Comparison of ENCODE assay signal across 8 cellular contexts in the genomic region with DNA sequence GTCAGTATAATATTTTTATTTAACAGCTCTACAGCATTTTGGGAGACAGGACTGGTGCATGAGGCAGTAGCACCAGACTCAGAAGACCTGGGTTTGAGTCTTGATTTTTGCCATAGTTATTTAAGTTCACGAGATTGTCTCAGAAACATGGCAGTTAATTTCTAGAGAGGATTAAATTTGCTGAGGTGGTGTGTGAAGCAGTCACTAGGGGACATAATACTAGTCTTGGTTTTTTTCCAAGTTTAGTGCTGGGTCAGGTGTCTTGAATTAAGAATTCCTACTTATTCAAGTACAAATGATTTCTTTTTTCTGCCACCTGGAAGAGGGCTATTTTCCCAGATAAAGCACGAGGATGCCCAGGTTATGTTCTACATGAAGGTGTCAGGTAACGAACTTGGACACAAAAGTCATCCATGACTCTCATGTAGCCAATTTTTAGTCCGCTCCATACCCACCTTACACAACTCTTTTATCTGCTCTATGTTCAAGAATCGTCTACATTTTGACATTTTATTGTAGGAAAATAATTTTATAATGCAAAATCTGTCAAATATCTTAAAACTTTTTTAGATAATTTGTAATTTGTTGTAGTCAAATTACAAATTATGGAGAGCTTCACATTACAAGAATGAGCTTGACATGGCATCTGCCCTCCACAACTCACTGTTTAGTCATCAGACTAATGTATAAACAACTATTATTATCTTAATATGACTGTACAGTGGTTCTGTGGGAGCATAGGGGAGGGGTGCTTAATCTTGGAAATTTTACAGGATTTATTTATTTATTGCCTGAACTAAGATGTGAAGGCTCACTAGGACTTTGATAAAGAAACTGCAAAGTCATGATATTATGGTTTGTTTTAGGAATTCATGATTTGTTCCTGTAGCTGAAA. TPM values are rescaled to one million over a fixed set of nuclear protein-coding genes. Genes with fewer than 3 reads are reported as not detected.
A peak's percentile ranks its signal among the peaks of the same experiment; 100 is the strongest.
DNase-seq lines count a peak whose midpoint lies in the region; ATAC-seq, FAIRE-seq and TF ChIP-seq lines count a peak whose summit lies in the region.

No MANE protein-coding gene starts in this region.

- no peak for TF ChIP-seq RAD21 in A549 (conservative IDR thresholded peaks at IDR 0.05 in 1 of 2, IDR thresholded peaks at IDR 0.05 in 1 of 2)

- 26% methylated on average over 5 of the region's 5 CpGs for WGBS in A549 (ENCODE audit: missing lambda C conversion rate)
- 26 to 29% methylated on average over 5 of the region's 5 CpGs for WGBS in esophagus, 2 donors
- 25% methylated on average over 5 of the region's 5 CpGs for WGBS in pancreas, 2 donors

- no peaks in the 10 kb centered on the region for H3K27me3 ChIP-seq in SJCRH30
- no peaks in the 10 kb centered on the region for H3K27me3 ChIP-seq in esophagus (ENCODE audit: control insufficient read depth in 1 of 2, insufficient read depth in 2 of 2, low read length in 2 of 2)
- H3K27me3 ChIP-seq in pancreas: no peaks in the 10 kb centered on the region

- H3K4me3 ChIP-seq in A549 (peak overlapping the region; percentile 91), GM12865 (ENCODE audit: low read depth, low read length) (peak overlapping the region; percentile 99), SJCRH30 (peak overlapping the region; percentile 93), esophagus (ENCODE audit: low read depth in 1 of 2, low read length in 2 of 2) (peak overlapping the region; percentile 29 to 77), pancreas (peak overlapping the region in 3 of 4 donors; percentile 98 to 100 (median 98))

- ATAC-seq in A549: no peak
- no peak for ATAC-seq in pancreas
- ATAC-seq in HG02840 (IDR thresholded peaks at IDR 0.05; ENCODE audit: low FRiP score, unreplicated experiment): no peak
- no peak for ATAC-seq in HG02763 (IDR thresholded peaks at IDR 0.05; ENCODE audit: unreplicated experiment)
- ATAC-seq in GM19463 (IDR thresholded peaks at IDR 0.05; ENCODE audit: unreplicated experiment): no peak

- no peak for FAIRE-seq in A549 (lab: Jason Lieb, UNC)
- no peak for FAIRE-seq in pancreas (lab: Jason Lieb, UNC)

- H3K4me1 ChIP-seq in A549 (peaks cover 34% of the 10 kb centered on the region), SJCRH30 (no peaks in the 10 kb centered on the region), esophagus (ENCODE audit: control insufficient read depth in 2 of 2, insufficient read depth in 2 of 2, low read length in 1 of 2) (peaks cover 3 to 9% of the 10 kb centered on the region in 2 donors), pancreas (peaks cover 19 to 28% (median 21%) of the 10 kb centered on the region in 3 donors)

- intact Hi-C loops in pancreas (cut with DNase I): loop anchor here in 1 of 3 donors (10.0 kb wide), 1 partner anchor 91 kb away; no protein-coding TSS in a partner anchor

- DNase-seq in A549 (ENCODE audit: low read depth in 1 of 2, low spot score in 1 of 2) (peak in 1 of 2 experiments; percentile 21), GM12865 (ENCODE audit: low read depth) (no peak), SJCRH30 (peak in 1 of 2 experiments; percentile 22), pancreas (no peak)

- CTCF ChIA-PET in A549 (lab: Yijun Ruan, JAX): interaction anchor here (0.6 to 2.1 kb wide), 2 partner anchors 16 to 191 kb away, joined by 3 to 6 read pairs; no protein-coding TSS in a partner anchor

- peak overlapping the region; percentile 82 for H3K4me2 ChIP-seq in A549

- TF ChIP-seq EP300 in A549 (IDR thresholded peaks at IDR 0.05): no peak

- TF ChIP-seq CTCF in A549 (IDR thresholded peaks at IDR 0.05): no peak
- TF ChIP-seq CTCF in GM12865 (IDR thresholded peaks at IDR 0.05; ENCODE audit: insufficient read depth, low read depth, low read length, missing control alignments): no peak
- no peak for TF ChIP-seq CTCF in pancreas (IDR thresholded peaks at IDR 0.05)

- peak overlapping the region; percentile 97 to 99 for H3K27ac ChIP-seq in A549
- H3K27ac ChIP-seq in SJCRH30: peak overlapping the region; percentile 94; the same call in 1 of the 2 replicates
- H3K27ac ChIP-seq in esophagus (ENCODE audit: low read depth in 2 of 2, low read length in 1 of 2): peak overlapping the region; percentile 61 to 62
- H3K27ac ChIP-seq in pancreas: peak overlapping the region in 1 of 4 donors; percentile 99

- H3K9me3 ChIP-seq in A549: no peaks in the 10 kb centered on the region
- no peaks in the 10 kb centered on the region for H3K9me3 ChIP-seq in SJCRH30 (replicated peaks)
- no peaks in the 10 kb centered on the region for H3K9me3 ChIP-seq in esophagus (ENCODE audit: control insufficient read depth in 2 of 2, insufficient read depth in 1 of 2, low read depth in 1 of 2, low read length in 1 of 2)
- no peaks in the 10 kb centered on the region for H3K9me3 ChIP-seq in pancreas

- POLR2A ChIA-PET in A549 (lab: Yijun Ruan, JAX): interaction anchor here (1.0 to 2.9 kb wide), 3 partner anchors 99 to 415 kb away, joined by 3 to 84 read pairs (median 16); a partner anchor contains a TSS

- H3K36me3 ChIP-seq in SJCRH30 (peaks cover 38% of the 10 kb centered on the region), esophagus (ENCODE audit: control insufficient read depth in 2 of 2, insufficient read depth in 2 of 2, low read length in 1 of 2) (peaks cover 0 to 6% of the 10 kb centered on the region in 2 donors), pancreas (no peaks in the 10 kb centered on the region)

- no peak for TF ChIP-seq POLR2A in A549 (IDR thresholded peaks at IDR 0.05; ENCODE audit: low read length)

TF ChIP-seq in A549, 52 proteins besides CTCF, POLR2A, EP300 and RAD21:
- TF ChIP-seq FOSB (CRISPR knock-in tag; IDR thresholded peaks at IDR 0.05) (no peak), RFX5 (IDR thresholded peaks at IDR 0.05) (no peak), MAFK (IDR thresholded peaks at IDR 0.05; ENCODE audit: partially characterized antibody) (peak; percentile 92), CHD4 (IDR thresholded peaks at IDR 0.05; ENCODE audit: borderline replicate concordance) (no peak), BHLHE40 (IDR thresholded peaks at IDR 0.05; ENCODE audit: low read depth, low read length) (no peak), HOXA7 (CRISPR knock-in tag; IDR thresholded peaks at IDR 0.05) (no peak), NFE2L2 (conservative IDR thresholded peaks at IDR 0.05; ENCODE audit: low read length) (peak; percentile 47)
TF ChIP-seq in A549: peak in this region for 2.

RNA-seq across cellular contexts. Expression of a gene that starts 1.6 kb away (rescaled TPM):
- polyA plus RNA-seq in A549 (2011; rRNA removed): 66.4 and 68.6 TPM in 2 replicates
- 12.5 and 14.6 TPM in 2 replicates for polyA plus RNA-seq in A549 (2012; cell fraction: cytosol; rRNA removed)
- 10.8 and 14.8 TPM in 2 replicates for polyA plus RNA-seq in A549 (2012; cell fraction: nucleus; rRNA removed)
- 64.3 to 70.7 TPM (median 65.3 TPM) in 3 replicates for polyA plus RNA-seq in A549 (2017; fragmentation: RNase III; extraction: RNeasy Plus Mini Kit Qiagen cat#74134 plus additional on column Dnase treatment)
- polyA minus RNA-seq in A549 (2011; rRNA and poly(A)+ RNA removed): 33.5 and 33.8 TPM in 2 replicates
- 116 and 121 TPM in 2 replicates for total RNA-seq in SJCRH30 (2014; rRNA removed; shearing (Covaris generic))
- 10 to 100 TPM; 43.1 to 50.2 TPM for polyA plus RNA-seq in esophagus
- 10 to 100 TPM; 17.9 to 31.9 (median 22.0) TPM for total RNA-seq in pancreas
- 10 to 100 TPM in 1 of 2 donors, 1 to 10 TPM in 1; 8.4 to 19.3 TPM for polyA plus RNA-seq in pancreas
